8 cellular contexts compared by ENCODE assay signal in the genomic region with DNA sequence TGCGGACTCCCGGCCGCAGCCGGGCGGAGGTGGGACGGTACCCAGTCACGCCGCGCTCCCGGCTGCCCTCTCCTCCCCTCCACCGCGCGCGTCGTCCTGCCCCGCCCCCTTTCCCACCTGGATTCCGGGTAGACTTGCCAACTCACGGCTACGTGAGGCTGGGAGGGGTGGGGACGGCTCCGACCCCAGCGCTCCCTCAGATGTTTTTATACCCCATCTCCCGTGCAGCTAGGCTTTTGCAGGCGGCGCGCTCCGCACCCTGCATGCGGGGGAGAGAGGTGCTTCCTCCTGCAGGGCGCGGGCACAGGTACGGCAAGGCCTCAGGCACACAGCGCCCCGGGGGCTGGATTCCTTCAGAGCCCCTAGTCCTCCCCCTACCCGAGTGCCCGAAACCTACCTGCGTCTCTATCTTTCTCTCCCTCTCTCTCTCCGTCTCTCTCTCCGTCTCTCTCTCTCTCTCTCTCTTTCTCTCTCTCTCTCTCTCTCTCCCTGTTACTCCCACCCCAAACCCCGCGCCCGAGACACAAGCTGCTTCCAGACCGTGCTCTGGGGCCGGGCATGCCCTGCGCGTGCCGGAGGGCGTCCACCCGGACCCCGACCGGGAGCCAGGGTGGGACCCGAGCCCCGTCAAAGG. TPM values are rescaled to one million over a fixed set of nuclear protein-coding genes. Genes with fewer than 3 reads are reported as not detected.
A peak's percentile ranks its signal among the peaks of the same experiment; 100 is the strongest.
DNase-seq lines count a peak whose midpoint lies in the region; ATAC-seq and TF ChIP-seq lines count a peak whose summit lies in the region.

No MANE protein-coding gene starts in this region.

- H3K9me3 ChIP-seq in gastroesophageal sphincter = no peaks in the 10 kb centered on the region
- H3K9me3 ChIP-seq in gastrocnemius medialis = no peaks in the 10 kb centered on the region

- peak overlapping the region; percentile 87 to 89 for H3K4me3 Mint-ChIP-seq in activated T-cell treated with anti-CD3 and anti-CD28 coated beads, Interleukin-2, amount 50 U/mL, for 72 hours

- no peak for TF ChIP-seq POLR2A in gastroesophageal sphincter (IDR thresholded peaks at IDR 0.05)
- TF ChIP-seq POLR2A in gastrocnemius medialis (IDR thresholded peaks at IDR 0.05) = peak in 1 of 2 donors; percentile 22

- H3K36me3 ChIP-seq in gastroesophageal sphincter = no peaks in the 10 kb centered on the region
- no peaks in the 10 kb centered on the region for H3K36me3 ChIP-seq in gastrocnemius medialis

- peak; percentile 63 for DNase-seq in activated T-cell treated with anti-CD3 and anti-CD28 coated beads, Interleukin-2, amount 50 U/mL, for 1 hour
- no peak for DNase-seq in activated T-cell treated with anti-CD3 and anti-CD28 coated beads for 4 hours
- peak; percentile 43 to 46 for DNase-seq in activated T-cell treated with anti-CD3 and anti-CD28 coated beads, Interleukin-2, amount 50 U/mL, for 72 hours
- no peak for DNase-seq in gastrocnemius medialis
- DNase-seq in Kasumi-1 (lab: John Stamatoyannopoulos, UW) = no peak

- no peak for TF ChIP-seq CTCF in gastroesophageal sphincter (IDR thresholded peaks at IDR 0.05)
- peak in 2 of 5 experiments; percentile 34 to 42 for TF ChIP-seq CTCF in gastrocnemius medialis (IDR thresholded peaks at IDR 0.05 in 4 of 5, conservative IDR thresholded peaks at IDR 0.05 in 1 of 5)

- H3K27me3 ChIP-seq in gastroesophageal sphincter (peaks cover 64% of the 10 kb centered on the region), gastrocnemius medialis (no peaks in the 10 kb centered on the region)

- WGBS in gastroesophageal sphincter (ENCODE audit: low coverage in 1 of 2), 2 donors = 0% methylated on average over 3 to 10 of the region's 52 CpGs

- no peaks in the 10 kb centered on the region for H3K9me3 Mint-ChIP-seq in activated T-cell treated with anti-CD3 and anti-CD28 coated beads, Interleukin-2, amount 50 U/mL, for 72 hours

- H3K27ac Mint-ChIP-seq in activated T-cell treated with anti-CD3 and anti-CD28 coated beads, Interleukin-2, amount 50 U/mL, for 72 hours = peak overlapping the region; percentile 43

- intact Hi-C loops in gastrocnemius medialis (cut with DNase I; ENCODE audit: low total_unique reads) = no loop called here

- H3K4me3 ChIP-seq in gastroesophageal sphincter = peak overlapping the region; percentile 39 to 60
- peak overlapping the region; percentile 54 to 83 (median 62) for H3K4me3 ChIP-seq in gastrocnemius medialis

- peaks cover 0 to 67% (median 18%) of the 10 kb centered on the region in 3 donors for H3K4me1 ChIP-seq in gastroesophageal sphincter
- H3K4me1 ChIP-seq in gastrocnemius medialis = peaks cover 45 to 60% of the 10 kb centered on the region in 2 donors

- peaks cover 0 to 4% of the 10 kb centered on the region in 2 donors for H3K36me3 Mint-ChIP-seq in activated T-cell treated with anti-CD3 and anti-CD28 coated beads, Interleukin-2, amount 50 U/mL, for 72 hours (ENCODE audit: insufficient read depth in 2 of 2)

- H3K27ac ChIP-seq in gastroesophageal sphincter (peak overlapping the region; percentile 25 to 84 (median 74)), gastrocnemius medialis (peak overlapping the region; percentile 91 to 97 (median 92))

- no peak for TF ChIP-seq EP300 in gastroesophageal sphincter (IDR thresholded peaks at IDR 0.05)

- H3K4me1 Mint-ChIP-seq in activated T-cell treated with anti-CD3 and anti-CD28 coated beads, Interleukin-2, amount 50 U/mL, for 72 hours (ENCODE audit: low read depth) = peaks cover 43% of the 10 kb centered on the region

- in situ Hi-C loops in gastrocnemius medialis (cut with MboI; ENCODE audit: low sequenced_read_pairs in 4 of 4) = no loop called here

- ATAC-seq in activated T-cell treated with anti-CD3 and anti-CD28 coated beads, Interleukin-2, amount 50 U/mL, for 72 hours (replicated peaks in 1 of 2) = peak; percentile 34 to 39
- ATAC-seq in gastroesophageal sphincter = no peak
- no peak for ATAC-seq in gastrocnemius medialis
- ATAC-seq in GM19397 (IDR thresholded peaks at IDR 0.05; ENCODE audit: unreplicated experiment) = no peak
- ATAC-seq in HG03521 (IDR thresholded peaks at IDR 0.05; ENCODE audit: unreplicated experiment) = no peak

- H3K27me3 Mint-ChIP-seq in activated T-cell treated with anti-CD3 and anti-CD28 coated beads, Interleukin-2, amount 50 U/mL, for 72 hours (ENCODE audit: low read depth) = peaks cover 55% of the 10 kb centered on the region

RNA-seq across cellular contexts. Expression of gene PDGFB, which starts 1.9 kb away (rescaled TPM):
- total RNA-seq in activated T-cell treated with anti-CD3 and anti-CD28 coated beads, Interleukin-2, amount 50 U/mL, for 72 hours = 1 to 10 TPM; 2.9 to 4.6 TPM
- total RNA-seq in gastroesophageal sphincter (10 to 100 TPM in 3 of 4 donors, 1 to 10 TPM in 1; 7.1 to 27.9 (median 15.1) TPM), gastrocnemius medialis (10 to 100 TPM in 1 of 4 donors, 1 to 10 TPM in 3; 6.0 to 20.0 (median 8.9) TPM)

Comparison
In these comparisons a context has a peak if more than half of its experiments do, and no peak if none do; other contexts are left out.
1. DNase-seq: peak in activated T-cell treated with anti-CD3 and anti-CD28 coated beads, Interleukin-2, amount 50 U/mL, for 1 hour (single experiment) and activated T-cell treated with anti-CD3 and anti-CD28 coated beads, Interleukin-2, amount 50 U/mL, for 72 hours (2 of 2); none in activated T-cell treated with anti-CD3 and anti-CD28 coated beads for 4 hours (single experiment), gastrocnemius medialis (0 of 2) and Kasumi-1 (0 of 2).
2. ATAC-seq: peak in activated T-cell treated with anti-CD3 and anti-CD28 coated beads, Interleukin-2, amount 50 U/mL, for 72 hours (2 of 2); none in gastroesophageal sphincter (single experiment), gastrocnemius medialis (0 of 2), GM19397 (single experiment) and HG03521 (single experiment).